In genomic region chr2:202376460-202377307, GRCh38 we compare ENCODE assay signal across 1 cellular context.
TF ChIP-seq lines count a peak whose summit lies in the region.

No MANE protein-coding gene starts in this region.

TF ChIP-seq in K562, 482 proteins besides CTCF, POLR2A, EP300 and RAD21 (continued from another document and continues in another):
- TF ChIP-seq HDGF (IDR thresholded peaks at IDR 0.05), result no peak
- no peak for TF ChIP-seq ETV5 (CRISPR knock-in tag; IDR thresholded peaks at IDR 0.05; ENCODE audit: low read depth)
- peak; percentile 76 to 82; a peak in 2 of 4 replicates for TF ChIP-seq UBTF (IDR thresholded peaks at IDR 0.05; ENCODE audit: borderline replicate concordance in 1 of 2, low read depth in 2 of 2, low read length in 2 of 2)
- peak; percentile 54 for TF ChIP-seq RBBP5 (IDR thresholded peaks at IDR 0.05; ENCODE audit: borderline replicate concordance, insufficient read depth, low read length, poor library complexity, severe bottlenecking)
- TF ChIP-seq NR2C2 (CRISPR knock-in tag; IDR thresholded peaks at IDR 0.05), result no peak
- peak; percentile 57 for TF ChIP-seq NR2C2 (tag; IDR thresholded peaks at IDR 0.05)
- no peak for TF ChIP-seq HMG20B (CRISPR knock-in tag; IDR thresholded peaks at IDR 0.05)
- no peak for TF ChIP-seq ZNF766 (CRISPR knock-in tag; conservative IDR thresholded peaks at IDR 0.05)
- no peak for TF ChIP-seq DMBX1 (CRISPR knock-in tag; IDR thresholded peaks at IDR 0.05; ENCODE audit: borderline replicate concordance)
- TF ChIP-seq SREBF1 (IDR thresholded peaks at IDR 0.05; ENCODE audit: borderline replicate concordance, low read depth, low read length), result no peak
- no peak for TF ChIP-seq JUNB (CRISPR knock-in tag; conservative IDR thresholded peaks at IDR 0.05)
- no peak for TF ChIP-seq CTBP1 (IDR thresholded peaks at IDR 0.05; ENCODE audit: borderline replicate concordance)
- TF ChIP-seq E4F1 (CRISPR knock-in tag; IDR thresholded peaks at IDR 0.05; ENCODE audit: borderline replicate concordance), result no peak
- TF ChIP-seq NFATC3 (IDR thresholded peaks at IDR 0.05), result no peak
- TF ChIP-seq BCOR (IDR thresholded peaks at IDR 0.05), result no peak
- no peak for TF ChIP-seq ZNF644 (tag; IDR thresholded peaks at IDR 0.05; ENCODE audit: low read depth)
- TF ChIP-seq ZNF354B (CRISPR knock-in tag; IDR thresholded peaks at IDR 0.05), result no peak
- peak; percentile 82; the same call in 1 of the 2 replicates for TF ChIP-seq ZBTB1 (CRISPR knock-in tag; IDR thresholded peaks at IDR 0.05; ENCODE audit: borderline replicate concordance, low read depth)
- TF ChIP-seq SLC30A9 (CRISPR knock-in tag; IDR thresholded peaks at IDR 0.05), result no peak
- TF ChIP-seq SP2 (IDR thresholded peaks at IDR 0.05; ENCODE audit: extremely low read depth, low read depth, low read length, poor library complexity, severe bottlenecking), result no peak
- peak in 1 of 2 experiments; percentile 16; a peak in 1 of 4 replicates for TF ChIP-seq SIN3A (IDR thresholded peaks at IDR 0.05; ENCODE audit: borderline replicate concordance in 2 of 2, control insufficient read depth in 1 of 2, low read depth in 2 of 2, low read length in 2 of 2)
- no peak for TF ChIP-seq ESRRB (CRISPR knock-in tag; IDR thresholded peaks at IDR 0.05; ENCODE audit: borderline replicate concordance)
- no peak for TF ChIP-seq ZNF445 (CRISPR knock-in tag; IDR thresholded peaks at IDR 0.05; ENCODE audit: low read depth)
- no peak for TF ChIP-seq CBX8 (IDR thresholded peaks at IDR 0.05; ENCODE audit: borderline replicate concordance, extremely low read depth, low read depth, low read length, poor library complexity, severe bottlenecking)
- no peak for TF ChIP-seq ZNF3 (CRISPR knock-in tag; IDR thresholded peaks at IDR 0.05)
- TF ChIP-seq SETDB1 (IDR thresholded peaks at IDR 0.05; ENCODE audit: low read length), result no peak
- no peak for TF ChIP-seq CGGBP1 (CRISPR knock-in tag; IDR thresholded peaks at IDR 0.05)
- peak; percentile 29 for TF ChIP-seq RBFOX2 (IDR thresholded peaks at IDR 0.05; ENCODE audit: low read depth, low read length)
- TF ChIP-seq TCF15 (CRISPR knock-in tag; IDR thresholded peaks at IDR 0.05), result no peak
- no peak for TF ChIP-seq LCOR (CRISPR knock-in tag; IDR thresholded peaks at IDR 0.05)
- TF ChIP-seq PTRF (tag; IDR thresholded peaks at IDR 0.05), result no peak
- TF ChIP-seq NELFE (IDR thresholded peaks at IDR 0.05; ENCODE audit: insufficient read depth, insufficient read length), result no peak
- peak; percentile 29 for TF ChIP-seq SAP30 (IDR thresholded peaks at IDR 0.05; ENCODE audit: borderline replicate concordance, insufficient read depth, low read depth, low read length, poor library complexity, severe bottlenecking)
- no peak for TF ChIP-seq ZNF780A (CRISPR knock-in tag; IDR thresholded peaks at IDR 0.05)
- TF ChIP-seq ZNF395 (CRISPR knock-in tag; IDR thresholded peaks at IDR 0.05), result no peak
- TF ChIP-seq ZBTB7A (IDR thresholded peaks at IDR 0.05; ENCODE audit: borderline replicate concordance, control insufficient read depth, low read depth, low read length), result peak; percentile 64; the same call in 1 of the 2 replicates
- no peak for TF ChIP-seq MAFK (IDR thresholded peaks at IDR 0.05; ENCODE audit: low read length)
- 0 out of 2 replicates have a peak, but pooled peaks have one; percentile 62 for TF ChIP-seq KAT7 (CRISPR knock-in tag; IDR thresholded peaks at IDR 0.05; ENCODE audit: borderline replicate concordance)
- peak; percentile 51 for TF ChIP-seq KDM5B (IDR thresholded peaks at IDR 0.05; ENCODE audit: insufficient replicate concordance, low read depth, low read length)
- peak; percentile 48; the same call in 1 of the 2 replicates for TF ChIP-seq GABPB1 (CRISPR knock-in tag; IDR thresholded peaks at IDR 0.05)
- no peak for TF ChIP-seq HNRNPUL1 (IDR thresholded peaks at IDR 0.05; ENCODE audit: low read length)
- no peak for TF ChIP-seq TGIF2 (CRISPR knock-in tag; IDR thresholded peaks at IDR 0.05)
- no peak for TF ChIP-seq ARID3A (IDR thresholded peaks at IDR 0.05; ENCODE audit: borderline replicate concordance, low read depth, low read length)
- TF ChIP-seq PBX2 (CRISPR knock-in tag; IDR thresholded peaks at IDR 0.05; ENCODE audit: low read depth), result no peak
- no peak for TF ChIP-seq PBX2 (tag; conservative IDR thresholded peaks at IDR 0.05; ENCODE audit: low read depth)
- no peak for TF ChIP-seq EWSR1 (IDR thresholded peaks at IDR 0.05; ENCODE audit: borderline replicate concordance, low read depth, partially characterized antibody)
- TF ChIP-seq RERE (CRISPR knock-in tag; IDR thresholded peaks at IDR 0.05; ENCODE audit: borderline replicate concordance), result no peak
